Comparison of ENCODE assay signal across 28 cellular contexts in the genomic region with DNA sequence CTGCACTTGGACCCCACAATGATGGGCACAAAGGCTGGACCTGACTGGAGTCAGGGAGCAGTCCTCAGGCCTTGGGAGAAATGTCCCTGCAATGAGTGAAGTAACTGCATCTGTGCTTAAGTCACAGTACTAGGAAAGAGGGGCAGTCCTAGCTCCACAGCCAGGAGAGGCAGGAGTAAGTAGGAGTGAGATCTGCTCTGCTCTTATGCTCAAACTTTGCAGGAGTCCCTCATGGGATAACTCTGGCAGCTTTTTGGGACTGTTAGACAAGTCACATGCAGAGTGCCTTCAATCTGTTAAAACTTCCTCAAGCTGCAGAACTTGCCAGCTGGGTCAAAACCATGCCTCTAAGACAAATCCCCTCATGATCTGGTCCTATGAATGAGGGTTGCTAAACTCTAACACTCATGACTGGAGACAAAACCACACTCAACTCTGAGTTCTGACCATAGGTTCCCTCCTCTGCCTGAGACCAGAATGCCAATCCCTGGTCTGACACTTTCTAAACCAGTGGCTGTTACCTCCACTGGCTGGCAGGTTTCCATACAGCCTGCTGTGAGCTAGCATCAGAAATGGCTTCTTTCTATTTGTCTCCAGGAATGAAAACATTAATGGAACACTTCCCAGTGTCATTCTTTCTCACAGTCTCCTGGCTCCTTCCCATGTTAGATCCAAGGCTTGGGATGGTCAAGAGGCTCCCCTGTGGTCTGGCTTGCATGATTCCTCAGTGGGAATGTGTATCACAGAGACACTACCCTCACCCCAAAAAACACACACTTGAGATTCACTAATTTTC.
DNase-seq lines count a peak whose midpoint lies in the region; ATAC-seq, FAIRE-seq and TF ChIP-seq lines count a peak whose summit lies in the region.
"Had no signal": no experiment of that assay in that cellular context is flagged by ENCODE, and none has a peak within 500 bp of the region (broad histone marks: within the 10 kb centered on the region; RNA-seq: fewer than 3 reads in every experiment).

No MANE protein-coding gene starts in this region.

- ATAC-seq in left ventricle myocardium superior (peak; percentile 95), GM21576 (IDR thresholded peaks at IDR 0.05; ENCODE audit: unreplicated experiment) (no peak)
- ATAC-seq: activated naive CD4-positive, alpha-beta T cell treated with anti-CD3 and anti-CD28 coated beads, Interleukin-2, amount 50 U/mL, for 72 hours; left lung; natural killer cell treated with Interleukin-12 subunit alpha and Interleukin-12 subunit beta and Interleukin-15 and Interleukin-18, amount 100 ng/mL, for 72 hours had no signal

- no peaks in the 10 kb centered on the region for H3K4me1 Mint-ChIP-seq in astrocyte (ENCODE audit: low read depth, unreplicated experiment)
- H3K4me1 Mint-ChIP-seq: CD4-positive, CD25-positive, alpha-beta regulatory T cell; immature natural killer cell had no signal

- FAIRE-seq in astrocyte (lab: Jason Lieb, UNC): no peak
- FAIRE-seq: GM19239 had no signal

- POLR2A ChIA-PET in SK-N-SH (lab: Yijun Ruan, JAX): no interaction called here

- H3K4me3 Mint-ChIP-seq in astrocyte (ENCODE audit: unreplicated experiment): no peak overlapping the region
- H3K4me3 Mint-ChIP-seq: CD4-positive, CD25-positive, alpha-beta regulatory T cell; HFFc6; immature natural killer cell; natural killer cell treated with Interleukin-12 subunit alpha and Interleukin-12 subunit beta and Interleukin-15 and Interleukin-18, amount 100 ng/mL, for 72 hours had no signal

- intact Hi-C loops in left ventricle myocardium superior (cut with micrococcal nuclease): no loop called here

- TF ChIP-seq CTCF in 22Rv1 (IDR thresholded peaks at IDR 0.05) (0 out of 2 replicates have a peak, but pooled peaks have one; percentile 5), astrocyte (IDR thresholded peaks at IDR 0.05; ENCODE audit: insufficient read depth, low read depth, low read length) (no peak), SK-N-SH (IDR thresholded peaks at IDR 0.05) (no peak)

- H3F3A ChIP-seq in SK-N-SH (replicated peaks; ENCODE audit: insufficient read depth): no peaks in the 10 kb centered on the region

- no peak overlapping the region for H3K9ac ChIP-seq in astrocyte (ENCODE audit: low read length)
- H3K9ac ChIP-seq in SK-N-SH: no peak overlapping the region

- DNase-seq in COR-L47 (lab: John Stamatoyannopoulos, UW): peak; percentile 61
- peak; percentile 1 for DNase-seq in astrocyte (ENCODE audit: low read depth)
- peak; percentile 46 for DNase-seq in left ventricle myocardium superior
- DNase-seq in NCI-H82 treated with DMSO at 0.1 percent for 48 hours (lab: John Stamatoyannopoulos, UW; ENCODE audit: unreplicated experiment): no peak
- DNase-seq in NCI-H774 (lab: John Stamatoyannopoulos, UW): no peak
- no peak for DNase-seq in SK-N-SH
- DNase-seq: activated CD4-positive, alpha-beta T cell treated with anti-CD3 and anti-CD28 coated beads, Interleukin-2, amount 50 U/mL, for 1 hour; CD4-positive, CD25-positive, alpha-beta regulatory T cell; effector CD8-positive, alpha-beta T cell; foreskin fibroblast; HFFc6; immature natural killer cell; left lung; NCI-H1417 treated with DMSO at 0.1 percent for 48 hours; NCI-H524; retina; spleen; stimulated activated CD4-positive, alpha-beta T cell treated with anti-CD3 and anti-CD28 coated beads, Interleukin-2, amount 100 ng/mL, for 48 hours; stimulated activated naive CD4-positive, alpha-beta T cell; SW 1271; T1000 had no signal

- H3K36me3 Mint-ChIP-seq in astrocyte (ENCODE audit: low read depth, unreplicated experiment): no peaks in the 10 kb centered on the region
- H3K36me3 Mint-ChIP-seq: activated naive CD4-positive, alpha-beta T cell treated with anti-CD3 and anti-CD28 coated beads, Interleukin-2, amount 50 U/mL, for 72 hours; CD4-positive, CD25-positive, alpha-beta regulatory T cell; immature natural killer cell; natural killer cell treated with Interleukin-12 subunit alpha and Interleukin-12 subunit beta and Interleukin-15 and Interleukin-18, amount 100 ng/mL, for 72 hours had no signal

- CTCF ChIA-PET in SK-N-SH (lab: Yijun Ruan, JAX): no interaction called here

- H3K27ac ChIP-seq in 22Rv1 (no peak overlapping the region), astrocyte (ENCODE audit: low read depth, low read length) (no peak overlapping the region), SK-N-SH (ENCODE audit: low read depth in 2 of 2, low read length in 1 of 2) (no peak overlapping the region)
- H3K27ac ChIP-seq: hepatocyte, left lung, spleen, vagina had no signal

- no peaks in the 10 kb centered on the region for H3K79me2 ChIP-seq in astrocyte (ENCODE audit: insufficient read depth, low read length)
- no peaks in the 10 kb centered on the region for H3K79me2 ChIP-seq in SK-N-SH (ENCODE audit: insufficient read depth)
- H3K79me2 ChIP-seq: hepatocyte had no signal

- H3K27me3 ChIP-seq in astrocyte (ENCODE audit: insufficient read depth, low read length) (no peaks in the 10 kb centered on the region), SK-N-SH (ENCODE audit: insufficient read depth) (no peaks in the 10 kb centered on the region)
- H3K27me3 ChIP-seq: hepatocyte, left lung, spleen, vagina had no signal

- no peak overlapping the region for H3K4me3 ChIP-seq in astrocyte (ENCODE audit: insufficient read depth, low read depth, low read length)
- no peak overlapping the region for H3K4me3 ChIP-seq in SK-N-SH (ENCODE audit: low read depth in 2 of 2, low read length in 1 of 2)
- H3K4me3 ChIP-seq: hepatocyte, left lung, spleen, vagina had no signal

- no peak overlapping the region for H3K4me2 ChIP-seq in astrocyte (ENCODE audit: low read length)
- no peak overlapping the region for H3K4me2 ChIP-seq in SK-N-SH
- H3K4me2 ChIP-seq: hepatocyte had no signal

- H3K27me3 Mint-ChIP-seq in astrocyte (ENCODE audit: low read depth, unreplicated experiment): no peaks in the 10 kb centered on the region
- H3K27me3 Mint-ChIP-seq: CD4-positive, CD25-positive, alpha-beta regulatory T cell; natural killer cell treated with Interleukin-12 subunit alpha and Interleukin-12 subunit beta and Interleukin-15 and Interleukin-18, amount 100 ng/mL, for 72 hours had no signal

- H3K36me3 ChIP-seq in astrocyte (ENCODE audit: insufficient read depth, low read length): no peaks in the 10 kb centered on the region
- no peaks in the 10 kb centered on the region for H3K36me3 ChIP-seq in SK-N-SH (replicated peaks in 1 of 2; ENCODE audit: control insufficient read depth in 1 of 2, insufficient read depth in 2 of 2, low read length in 1 of 2)
- H3K36me3 ChIP-seq: left lung, spleen, vagina had no signal

- H3K4me1 ChIP-seq in astrocyte (ENCODE audit: insufficient read depth, low read length) (no peaks in the 10 kb centered on the region), SK-N-SH (ENCODE audit: control insufficient read depth in 1 of 2, insufficient read depth in 2 of 2, low read depth in 1 of 2, low read length in 1 of 2) (no peaks in the 10 kb centered on the region)
- H3K4me1 ChIP-seq: left lung, spleen, vagina had no signal

- H4K20me1 ChIP-seq in astrocyte (ENCODE audit: insufficient read depth, low read length) (no peaks in the 10 kb centered on the region), SK-N-SH (ENCODE audit: insufficient read depth) (no peaks in the 10 kb centered on the region)

- H3K9me3 Mint-ChIP-seq in astrocyte (ENCODE audit: unreplicated experiment): no peaks in the 10 kb centered on the region

- TF ChIP-seq EP300 in SK-N-SH (IDR thresholded peaks at IDR 0.05; ENCODE audit: borderline replicate concordance in 1 of 2, low read depth in 1 of 2, low read length in 1 of 2): no peak

- TF ChIP-seq RAD21 in SK-N-SH (IDR thresholded peaks at IDR 0.05; ENCODE audit: low read length): no peak

- H3K9me3 ChIP-seq in astrocyte (ENCODE audit: insufficient read depth, low read depth, low read length): no peaks in the 10 kb centered on the region
- no peaks in the 10 kb centered on the region for H3K9me3 ChIP-seq in SK-N-SH
- H3K9me3 ChIP-seq: left lung, vagina had no signal

- H3K27ac Mint-ChIP-seq in astrocyte (ENCODE audit: unreplicated experiment): no peak overlapping the region
- H3K27ac Mint-ChIP-seq: activated naive CD4-positive, alpha-beta T cell treated with anti-CD3 and anti-CD28 coated beads, Interleukin-2, amount 50 U/mL, for 72 hours; CD4-positive, CD25-positive, alpha-beta regulatory T cell; HFFc6; immature natural killer cell; natural killer cell treated with Interleukin-12 subunit alpha and Interleukin-12 subunit beta and Interleukin-15 and Interleukin-18, amount 100 ng/mL, for 72 hours had no signal

- H2AFZ ChIP-seq in astrocyte (ENCODE audit: low read depth, low read length) (no peak overlapping the region), SK-N-SH (ENCODE audit: low read depth) (no peak overlapping the region)
- H2AFZ ChIP-seq: hepatocyte had no signal

- no peaks in the 10 kb centered on the region for H3K9me2 ChIP-seq in SK-N-SH

TF ChIP-seq in SK-N-SH, 30 proteins besides CTCF, POLR2A, EP300 and RAD21 (continues in another document):
- TF ChIP-seq USF1 (IDR thresholded peaks at IDR 0.05; ENCODE audit: borderline replicate concordance, low read depth) (no peak), RCOR1 (IDR thresholded peaks at IDR 0.05; ENCODE audit: low read length) (no peak)

Comparison
In these comparisons a context has a peak if more than half of its experiments do, and no peak if none do; other contexts are left out.
1. DNase-seq: peak in COR-L47 (single experiment), astrocyte (single experiment) and left ventricle myocardium superior (single experiment); none in NCI-H82 treated with DMSO at 0.1 percent for 48 hours (single experiment), NCI-H774 (single experiment) and SK-N-SH (single experiment).